8 cellular contexts compared by ENCODE assay signal in genomic region chr17:1829579-1830257, GRCh38. TPM values are rescaled to one million over a fixed set of nuclear protein-coding genes. Genes with fewer than 3 reads are reported as not detected.
A peak's percentile ranks its signal among the peaks of the same experiment; 100 is the strongest.
DNase-seq lines count a peak whose midpoint lies in the region; ATAC-seq and TF ChIP-seq lines count a peak whose summit lies in the region.

Gene RPA1, plus strand, starts transcription at chr17:1830005. Its CDS starts 89 bp downstream, at chr17:1830094.
Gene SMYD4, minus strand, starts transcription at chr17:1829902. Its CDS starts 1,908 bp downstream, at chr17:1827994.

- peaks cover 0 to 1% (median 0%) of the 10 kb centered on the region in 7 donors for H3K9me3 Mint-ChIP-seq in CD14-positive monocyte
- no peaks in the 10 kb centered on the region for H3K9me3 Mint-ChIP-seq in activated CD8-positive, alpha-beta T cell treated with anti-CD3 and anti-CD28 coated beads, Interleukin-2, amount 10 ng/mL, durations not matched to agents 7 days and 5 days (ENCODE audit: insufficient read depth)

- intact Hi-C loops in CD14-positive monocyte (cut with micrococcal nuclease): loop anchor here (5.0 to 10.0 kb wide), 2 partner anchors 105 to 112 kb away; partner anchors contain the start of gene WDR81 (in 1 of the 2)

- peak within 1 kb of the TSS; percentile 66 to 94 (median 88) for H3K27ac Mint-ChIP-seq in CD14-positive monocyte
- H3K27ac Mint-ChIP-seq in activated CD8-positive, alpha-beta T cell treated with anti-CD3 and anti-CD28 coated beads, Interleukin-2, amount 10 ng/mL, durations not matched to agents 7 days and 5 days: peak within 1 kb of the TSS; percentile 91

- H3K4me1 Mint-ChIP-seq in CD14-positive monocyte: peaks cover 36% of the 10 kb centered on the region
- H3K4me1 Mint-ChIP-seq in activated CD8-positive, alpha-beta T cell treated with anti-CD3 and anti-CD28 coated beads, Interleukin-2, amount 10 ng/mL, durations not matched to agents 7 days and 5 days (ENCODE audit: low read depth): peaks cover 71% of the 10 kb centered on the region

- peak; percentile 86 for ATAC-seq in GM19328 (IDR thresholded peaks at IDR 0.05; ENCODE audit: unreplicated experiment)
- peak; percentile 64 for ATAC-seq in HG03460 (IDR thresholded peaks at IDR 0.05; ENCODE audit: unreplicated experiment)
- ATAC-seq in activated CD8-positive, alpha-beta T cell treated with anti-CD3 and anti-CD28 coated beads, Interleukin-2, amount 10 ng/mL, durations not matched to agents 7 days and 5 days: peak; percentile 99

- peaks cover 17 to 24% of the 10 kb centered on the region in 2 donors for H3K36me3 Mint-ChIP-seq in CD14-positive monocyte
- peaks cover 56% of the 10 kb centered on the region for H3K36me3 Mint-ChIP-seq in activated CD8-positive, alpha-beta T cell treated with anti-CD3 and anti-CD28 coated beads, Interleukin-2, amount 10 ng/mL, durations not matched to agents 7 days and 5 days (ENCODE audit: low read depth)

- TF ChIP-seq CTCF in CD14-positive monocyte (IDR thresholded peaks at IDR 0.05): no peak

- POLR2A ChIA-PET in activated CD8-positive, alpha-beta T cell treated with anti-CD3 and anti-CD28 coated beads, Interleukin-2, amount 10 ng/mL, durations not matched to agents 7 days and 5 days (lab: Charles Lee): interaction anchor here (0.6 to 2.4 kb wide), 14 partner anchors 10 to 507 kb away, joined by 3 to 16 read pairs (median 3); partner anchors contain the start of genes CRK, INPP5K, TSR1 and WDR81

- CTCF ChIA-PET in activated CD8-positive, alpha-beta T cell treated with anti-CD3 and anti-CD28 coated beads, Interleukin-2, amount 10 ng/mL, durations not matched to agents 7 days and 5 days (lab: Charles Lee): interaction anchor here (0.7 to 2.5 kb wide), 5 partner anchors 34 to 114 kb away, joined by 3 to 17 read pairs (median 3); no protein-coding TSS in a partner anchor

- H3K27me3 Mint-ChIP-seq in CD14-positive monocyte (ENCODE audit: low read depth in 3 of 3): peaks cover 0 to 2% (median 0%) of the 10 kb centered on the region in 3 donors
- H3K27me3 Mint-ChIP-seq in activated CD8-positive, alpha-beta T cell treated with anti-CD3 and anti-CD28 coated beads, Interleukin-2, amount 10 ng/mL, durations not matched to agents 7 days and 5 days (ENCODE audit: low read depth): no peaks in the 10 kb centered on the region

- DNase-seq in CD14-positive monocyte (ENCODE audit: low spot score): peak; percentile 78
- DNase-seq in NCI-H82 treated with DMSO at 0.1 percent for 48 hours (lab: John Stamatoyannopoulos, UW; ENCODE audit: unreplicated experiment): peak; percentile 50
- peak; percentile 92 for DNase-seq in activated CD8-positive, alpha-beta T cell treated with anti-CD3 and anti-CD28 coated beads, Interleukin-2, amount 10 ng/mL, durations not matched to agents 7 days and 5 days
- peak; percentile 86 for DNase-seq in effector CD4-positive, alpha-beta T cell
- DNase-seq in lung microvascular endothelial cell (ENCODE audit: low read depth in 2 of 2): peak; percentile 92 to 93
- DNase-seq in stimulated activated CD4-positive, alpha-beta T cell treated with anti-CD3 and anti-CD28 coated beads, TNF-alpha, amount 100 ng/mL, for 24 hours (ENCODE audit: low read depth in 3 of 3): peak; percentile 75 to 87 (median 76)

- peak within 1 kb of the TSS; percentile 80 to 95 for H3K4me3 Mint-ChIP-seq in CD14-positive monocyte
- peak within 1 kb of the TSS; percentile 91 for H3K4me3 Mint-ChIP-seq in activated CD8-positive, alpha-beta T cell treated with anti-CD3 and anti-CD28 coated beads, Interleukin-2, amount 10 ng/mL, durations not matched to agents 7 days and 5 days

RNA-seq across cellular contexts. Expression of gene RPA1, which starts in this region (rescaled TPM):
- 10 to 100 TPM; 23.8 to 27.4 TPM for polyA plus RNA-seq in CD14-positive monocyte
- 100 to 1,000 TPM; 314 to 325 TPM for total RNA-seq in activated CD8-positive, alpha-beta T cell treated with anti-CD3 and anti-CD28 coated beads, Interleukin-2, amount 10 ng/mL, durations not matched to agents 7 days and 5 days
- 18.3 and 19.0 TPM in 2 replicates for total RNA-seq in lung microvascular endothelial cell

RNA-seq across cellular contexts. Expression of gene SMYD4, which starts in this region (rescaled TPM):
- polyA plus RNA-seq in CD14-positive monocyte: 1 to 10 TPM; 3.2 to 6.1 TPM
- 10 to 100 TPM; 40.3 to 41.7 TPM for total RNA-seq in activated CD8-positive, alpha-beta T cell treated with anti-CD3 and anti-CD28 coated beads, Interleukin-2, amount 10 ng/mL, durations not matched to agents 7 days and 5 days
- total RNA-seq in lung microvascular endothelial cell: 5.7 and 9.5 TPM in 2 replicates

Comparison
In these comparisons a context has a peak if more than half of its experiments do, and no peak if none do; other contexts are left out.
1. Peak in every context shown above with its lines: DNase-seq and ATAC-seq.
2. RNA of gene RPA1 (total RNA-seq): 314 to 325 TPM in activated CD8-positive, alpha-beta T cell treated with anti-CD3 and anti-CD28 coated beads, Interleukin-2, amount 10 ng/mL, durations not matched to agents 7 days and 5 days; 18.3 to 19.0 TPM in lung microvascular endothelial cell; every median in the first group is over 10 times any median in the second.